ENCODE assay signal across 1 cellular context in the genomic region with DNA sequence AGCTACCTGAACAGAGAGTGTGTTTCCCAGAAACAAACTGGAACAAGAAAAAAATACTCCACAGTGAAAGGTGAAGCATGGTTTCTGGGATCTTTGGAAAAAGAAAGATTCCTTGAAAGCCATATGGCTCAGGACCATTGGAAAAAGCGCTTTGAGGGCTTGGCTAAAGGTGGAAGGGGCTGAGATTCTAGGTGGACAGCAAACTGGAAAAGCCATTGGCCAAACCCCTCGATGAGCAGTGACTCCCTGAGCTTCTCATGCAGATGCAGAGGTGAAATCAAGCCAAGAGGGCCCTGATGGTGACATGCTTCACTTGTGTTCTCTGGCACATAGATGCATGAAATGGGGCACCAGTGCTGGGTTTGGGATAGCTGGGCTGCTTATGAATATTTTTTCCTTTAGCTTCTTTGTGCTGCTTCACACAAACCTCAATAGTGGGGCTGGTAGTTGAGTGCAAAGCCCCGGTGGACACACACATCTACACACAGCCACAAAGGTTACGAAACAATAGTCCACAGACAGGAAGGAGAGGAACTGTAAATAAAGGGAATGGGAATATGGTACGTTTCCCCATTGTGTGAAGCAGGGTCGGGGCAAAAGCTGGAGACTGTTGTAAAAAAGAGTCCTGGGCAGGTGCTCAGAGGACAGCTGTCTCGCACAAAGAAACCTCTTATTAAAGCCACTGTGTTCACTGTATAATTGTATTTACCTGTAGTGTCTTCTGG.
TF ChIP-seq lines count a peak whose summit lies in the region.

No MANE protein-coding gene starts in this region.

TF ChIP-seq in HepG2, 621 proteins besides CTCF, POLR2A, EP300 and RAD21 (continued from another document):
- TF ChIP-seq ARID5B (CRISPR knock-in tag; IDR thresholded peaks at IDR 0.05), result peak; percentile 82
- TF ChIP-seq, protein P1, sequence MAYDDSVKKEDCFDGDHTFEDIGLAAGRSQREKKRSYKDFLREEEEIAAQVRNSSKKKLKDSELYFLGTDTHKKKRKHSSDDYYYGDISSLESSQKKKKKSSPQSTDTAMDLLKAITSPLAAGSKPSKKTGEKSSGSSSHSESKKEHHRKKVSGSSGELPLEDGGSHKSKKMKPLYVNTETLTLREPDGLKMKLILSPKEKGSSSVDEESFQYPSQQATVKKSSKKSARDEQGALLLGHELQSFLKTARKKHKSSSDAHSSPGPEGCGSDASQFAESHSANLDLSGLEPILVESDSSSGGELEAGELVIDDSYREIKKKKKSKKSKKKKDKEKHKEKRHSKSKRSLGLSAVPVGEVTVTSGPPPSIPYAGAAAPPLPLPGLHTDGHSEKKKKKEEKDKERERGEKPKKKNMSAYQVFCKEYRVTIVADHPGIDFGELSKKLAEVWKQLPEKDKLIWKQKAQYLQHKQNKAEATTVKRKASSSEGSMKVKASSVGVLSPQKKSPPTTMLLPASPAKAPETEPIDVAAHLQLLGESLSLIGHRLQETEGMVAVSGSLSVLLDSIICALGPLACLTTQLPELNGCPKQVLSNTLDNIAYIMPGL (CRISPR knock-in tag; IDR thresholded peaks at IDR 0.05; ENCODE audit: borderline replicate concordance in 1 of 2, low read depth in 1 of 2), result no peak
